Comparison of ENCODE assay signal across 10 cellular contexts in the genomic region with DNA sequence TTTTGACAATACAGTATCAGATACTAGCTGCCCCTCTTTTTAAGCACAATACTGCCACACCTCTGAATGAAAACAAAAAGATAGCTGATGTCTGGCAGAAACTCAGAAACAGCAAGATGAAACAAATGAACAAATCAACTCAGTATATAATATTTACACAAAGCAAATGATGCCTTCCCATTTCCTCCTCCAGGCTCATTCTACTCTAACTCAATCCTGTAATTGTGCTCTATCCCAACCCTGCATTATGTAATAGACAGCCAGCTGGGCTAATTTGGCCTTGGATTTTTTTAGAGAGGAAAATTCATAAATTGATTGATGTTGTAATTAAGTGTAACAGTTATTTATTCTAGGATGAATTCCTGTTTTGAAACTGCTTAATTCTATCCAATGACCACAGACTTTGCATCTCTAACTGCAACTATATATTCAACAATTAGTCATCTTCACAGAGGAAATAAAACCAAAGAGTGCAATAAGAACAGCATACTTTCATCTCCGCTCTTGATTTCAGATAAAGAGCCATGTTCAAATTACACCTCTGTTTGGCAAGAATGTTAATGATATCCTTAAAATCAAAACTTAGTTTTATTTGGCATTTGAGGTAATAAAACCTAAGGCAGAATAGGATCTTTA.
DNase-seq lines count a peak whose midpoint lies in the region; ATAC-seq lines count a peak whose summit lies in the region.
"Had no signal": no experiment of that assay in that cellular context is flagged by ENCODE, and none has a peak within 500 bp of the region (broad histone marks: within the 10 kb centered on the region; RNA-seq: fewer than 3 reads in every experiment).

No MANE protein-coding gene starts in this region.

- H3K36me3 Mint-ChIP-seq in activated T-cell treated with anti-CD3 and anti-CD28 coated beads, Interleukin-2, amount 50 U/mL, for 24 hours (ENCODE audit: low read depth) = peaks cover 78% of the 10 kb centered on the region
- peaks cover 19% of the 10 kb centered on the region for H3K36me3 Mint-ChIP-seq in central memory CD8-positive, alpha-beta T cell (ENCODE audit: insufficient read depth)
- H3K36me3 Mint-ChIP-seq in stimulated activated effector memory CD8-positive, alpha-beta T cell treated with anti-CD3 and anti-CD28 coated beads, Interleukin-12 subunit alpha, Interleukin-12 subunit beta, amount 100 ng/mL, for 72 hours = peaks cover 53% of the 10 kb centered on the region

- peak; percentile 52 for ATAC-seq in central memory CD8-positive, alpha-beta T cell (replicated peaks; ENCODE audit: extremely low read depth, poor library complexity, severe bottlenecking)
- ATAC-seq in stimulated activated effector memory CD8-positive, alpha-beta T cell treated with anti-CD3 and anti-CD28 coated beads, Interleukin-12 subunit alpha, Interleukin-12 subunit beta, amount 100 ng/mL, for 72 hours = peak; percentile 61
- ATAC-seq in GM21717 (IDR thresholded peaks at IDR 0.05; ENCODE audit: unreplicated experiment) = no peak

- H3K27ac Mint-ChIP-seq in activated T-cell treated with anti-CD3 and anti-CD28 coated beads, Interleukin-2, amount 50 U/mL, for 24 hours = peak overlapping the region; percentile 67
- H3K27ac Mint-ChIP-seq in central memory CD8-positive, alpha-beta T cell (ENCODE audit: low read depth) = peak overlapping the region; percentile 27
- H3K27ac Mint-ChIP-seq in stimulated activated effector memory CD8-positive, alpha-beta T cell treated with anti-CD3 and anti-CD28 coated beads, Interleukin-12 subunit alpha, Interleukin-12 subunit beta, amount 100 ng/mL, for 72 hours = peak overlapping the region; percentile 20

- no peak for DNase-seq in activated T-cell treated with anti-CD3 and anti-CD28 coated beads, Interleukin-2, amount 50 U/mL, for 24 hours
- DNase-seq in activated T-cell treated with anti-CD3 and anti-CD28 coated beads for 4 hours (no peak), NCI-H146 treated with DMSO at 0.1 percent for 48 hours (lab: John Stamatoyannopoulos, UW; ENCODE audit: unreplicated experiment) (peak; percentile 58), hypothalamus (lab: John Stamatoyannopoulos, UW) (no peak)
- DNase-seq in central memory CD8-positive, alpha-beta T cell (ENCODE audit: low spot score in 2 of 2) = no peak
- no peak for DNase-seq in stimulated activated effector memory CD8-positive, alpha-beta T cell treated with anti-CD3 and anti-CD28 coated beads, Interleukin-12 subunit alpha, Interleukin-12 subunit beta, amount 100 ng/mL, for 72 hours (ENCODE audit: low spot score in 2 of 2)
- DNase-seq in stimulated activated CD4-positive, alpha-beta T cell treated with anti-CD3 and anti-CD28 coated beads, Interleukin-15, amount 100 ng/mL, for 24 hours = no peak
- DNase-seq: nucleus accumbens; stimulated activated naive CD4-positive, alpha-beta T cell had no signal

- H3K4me1 Mint-ChIP-seq in activated T-cell treated with anti-CD3 and anti-CD28 coated beads, Interleukin-2, amount 50 U/mL, for 24 hours (ENCODE audit: low read depth) = peaks cover 52% of the 10 kb centered on the region
- H3K4me1 Mint-ChIP-seq in central memory CD8-positive, alpha-beta T cell = peaks cover 45% of the 10 kb centered on the region
- H3K4me1 Mint-ChIP-seq in stimulated activated effector memory CD8-positive, alpha-beta T cell treated with anti-CD3 and anti-CD28 coated beads, Interleukin-12 subunit alpha, Interleukin-12 subunit beta, amount 100 ng/mL, for 72 hours = peaks cover 31% of the 10 kb centered on the region

- H3K9me3 Mint-ChIP-seq in activated T-cell treated with anti-CD3 and anti-CD28 coated beads, Interleukin-2, amount 50 U/mL, for 24 hours = no peaks in the 10 kb centered on the region
- no peaks in the 10 kb centered on the region for H3K9me3 Mint-ChIP-seq in central memory CD8-positive, alpha-beta T cell
- no peaks in the 10 kb centered on the region for H3K9me3 Mint-ChIP-seq in stimulated activated effector memory CD8-positive, alpha-beta T cell treated with anti-CD3 and anti-CD28 coated beads, Interleukin-12 subunit alpha, Interleukin-12 subunit beta, amount 100 ng/mL, for 72 hours

- no peaks in the 10 kb centered on the region for H3K27me3 Mint-ChIP-seq in activated T-cell treated with anti-CD3 and anti-CD28 coated beads, Interleukin-2, amount 50 U/mL, for 24 hours
- no peaks in the 10 kb centered on the region for H3K27me3 Mint-ChIP-seq in central memory CD8-positive, alpha-beta T cell

- H3K4me3 Mint-ChIP-seq in activated T-cell treated with anti-CD3 and anti-CD28 coated beads, Interleukin-2, amount 50 U/mL, for 24 hours = peak overlapping the region; percentile 18
- H3K4me3 Mint-ChIP-seq in central memory CD8-positive, alpha-beta T cell = no peak overlapping the region
- peak overlapping the region; percentile 32 for H3K4me3 Mint-ChIP-seq in stimulated activated effector memory CD8-positive, alpha-beta T cell treated with anti-CD3 and anti-CD28 coated beads, Interleukin-12 subunit alpha, Interleukin-12 subunit beta, amount 100 ng/mL, for 72 hours
